14 cellular contexts compared by ENCODE assay signal in genomic region chr3:173743512-173743911, GRCh38.
A peak's percentile ranks its signal among the peaks of the same experiment; 100 is the strongest.
DNase-seq lines count a peak whose midpoint lies in the region; ATAC-seq and TF ChIP-seq lines count a peak whose summit lies in the region.
"Had no signal": no experiment of that assay in that cellular context is flagged by ENCODE, and none has a peak within 500 bp of the region (broad histone marks: within the 10 kb centered on the region; RNA-seq: fewer than 3 reads in every experiment).

No MANE protein-coding gene starts in this region.

- H3K23ac ChIP-seq in IMR-90 (ENCODE audit: low read depth, low read length): peak overlapping the region; percentile 81

- no peak overlapping the region for H3K4me2 ChIP-seq in IMR-90 (ENCODE audit: low read depth, low read length)
- H3K4me2 ChIP-seq: BLaER1 treated with 17β-estradiol and CSF1 and Interleukin-3, amounts not matched to agents 10 nM and 100 nM had no signal

- H3K36me3 ChIP-seq in IMR-90 (ENCODE audit: control insufficient read depth, insufficient read depth, low read length): no peaks in the 10 kb centered on the region
- H3K36me3 ChIP-seq in SJSA1: no peaks in the 10 kb centered on the region
- H3K36me3 ChIP-seq in thoracic aorta: no peaks in the 10 kb centered on the region
- H3K36me3 ChIP-seq: BLaER1 treated with 17β-estradiol and CSF1 and Interleukin-3, amounts not matched to agents 10 nM and 100 nM had no signal

- H3K9ac ChIP-seq in IMR-90 (ENCODE audit: low read depth, low read length): no peak overlapping the region
- H3K9ac ChIP-seq: BLaER1 treated with 17β-estradiol and CSF1 and Interleukin-3, amounts not matched to agents 10 nM and 100 nM had no signal

- H2BK15ac ChIP-seq in IMR-90 (ENCODE audit: low read depth, low read length): no peak overlapping the region; the same call in 1 of the 3 replicates

- no peaks in the 10 kb centered on the region for H3K27me3 ChIP-seq in IMR-90 (ENCODE audit: control insufficient read depth, insufficient read depth, low read length)
- no peaks in the 10 kb centered on the region for H3K27me3 ChIP-seq in SJSA1 (replicated peaks)
- no peaks in the 10 kb centered on the region for H3K27me3 ChIP-seq in thoracic aorta (replicated peaks; ENCODE audit: insufficient read depth)
- H3K27me3 ChIP-seq: BLaER1 treated with 17β-estradiol and CSF1 and Interleukin-3, amounts not matched to agents 10 nM and 100 nM had no signal

- H3K56ac ChIP-seq in IMR-90 (ENCODE audit: extremely low read depth, insufficient read depth, low read length): no peak overlapping the region; the same call in 1 of the 2 replicates

- H3K79me1 ChIP-seq in IMR-90 (ENCODE audit: low read depth in 1 of 2, low read length in 2 of 2): no peaks in the 10 kb centered on the region

- CTCF ChIA-PET in IMR-90 (lab: Yijun Ruan, JAX): no interaction called here

- H3K27ac ChIP-seq in IMR-90 (ENCODE audit: insufficient read depth, low read length) (peak overlapping the region; percentile 29; the same call in 1 of the 2 replicates), SJSA1 (peak overlapping the region; percentile 17; the same call in 1 of the 2 replicates), epithelial cell of prostate (peak overlapping the region; percentile 35), thoracic aorta (no peak overlapping the region)
- H3K27ac ChIP-seq: BLaER1 treated with 17β-estradiol and CSF1 and Interleukin-3, amounts not matched to agents 10 nM and 100 nM had no signal

- intact Hi-C loops in IMR-90 (cut with micrococcal nuclease): no loop called here

- no peak for TF ChIP-seq POLR2A in IMR-90 (IDR thresholded peaks at IDR 0.05; ENCODE audit: low read depth, low read length)

- BruUV-seq in IMR-90 (replicated peaks; lab: Mats Ljungman, UMichigan): no TSS peak

- no peak overlapping the region for H2AFZ ChIP-seq in IMR-90 (replicated peaks; ENCODE audit: low read length, poor library complexity)

- H3K9me3 ChIP-seq in IMR-90 (ENCODE audit: control insufficient read depth, insufficient read depth, low read length) (no peaks in the 10 kb centered on the region), SJSA1 (replicated peaks) (no peaks in the 10 kb centered on the region), thoracic aorta (no peaks in the 10 kb centered on the region)
- H3K9me3 ChIP-seq: BLaER1 treated with 17β-estradiol and CSF1 and Interleukin-3, amounts not matched to agents 10 nM and 100 nM had no signal

- WGBS in IMR-90 (ENCODE audit: extremely low coverage in 2 of 2, insufficient read length in 1 of 2), 2 experiments: no CpG with 5 or more reads among the region's 1 CpG

- no peak overlapping the region for H3K4me3 ChIP-seq in IMR-90 (ENCODE audit: insufficient read depth, low read depth, low read length)
- H3K4me3 ChIP-seq in SJSA1: no peak overlapping the region
- peak overlapping the region; percentile 66 for H3K4me3 ChIP-seq in thoracic aorta
- H3K4me3 ChIP-seq: BLaER1 treated with 17β-estradiol and CSF1 and Interleukin-3, amounts not matched to agents 10 nM and 100 nM had no signal

- peak; percentile 41; the same call in 1 of the 2 replicates for ATAC-seq in IMR-90 (ENCODE audit: low read depth)
- no peak for ATAC-seq in thoracic aorta (ENCODE audit: insufficient number of reproducible peaks, low FRiP score, low read depth)
- ATAC-seq in HG03521 (IDR thresholded peaks at IDR 0.05; ENCODE audit: unreplicated experiment): no peak

- dilution Hi-C loops in IMR-90 (cut with HindIII; ENCODE audit: low sequenced_read_pairs, unreplicated experiment): no loop called here

- no peak for TF ChIP-seq CTCF in IMR-90 (conservative IDR thresholded peaks at IDR 0.05; ENCODE audit: low read depth, low read length)
- no peak for TF ChIP-seq CTCF in thoracic aorta (IDR thresholded peaks at IDR 0.05)

- in situ Hi-C loops in IMR-90 (cut with MboI; ENCODE audit: low sequenced_read_pairs): no loop called here

- POLR2A ChIA-PET in IMR-90 (lab: Charles Lee; ENCODE audit: unreplicated experiment): no interaction called here

- H2BK120ac ChIP-seq in IMR-90 (ENCODE audit: low read depth, low read length): peak overlapping the region; percentile 95

- peak overlapping the region; percentile 9; the same call in 1 of the 2 replicates for H4K5ac ChIP-seq in IMR-90 (ENCODE audit: low read depth, low read length)

- H3K9me1 ChIP-seq in IMR-90 (ENCODE audit: insufficient read depth, low read length): 0 out of 2 replicates have a peak, but pooled peaks cover 2% of the 10 kb centered on the region

- peak overlapping the region; percentile 80 for H2BK5ac ChIP-seq in IMR-90 (ENCODE audit: low read depth, low read length, poor library complexity, severe bottlenecking)

- H4K8ac ChIP-seq in IMR-90 (ENCODE audit: low read depth in 2 of 2, low read length in 2 of 2): peak overlapping the region; percentile 47 to 74; a peak in 1 of 4 replicates

- H2AK9ac ChIP-seq in IMR-90 (replicated peaks; ENCODE audit: low read depth, low read length, poor library complexity): no peak overlapping the region

- H4K20me1 ChIP-seq in IMR-90 (ENCODE audit: insufficient read depth, low read length): no peaks in the 10 kb centered on the region
- H4K20me1 ChIP-seq: BLaER1 treated with 17β-estradiol and CSF1 and Interleukin-3, amounts not matched to agents 10 nM and 100 nM had no signal

- H2AK5ac ChIP-seq in IMR-90 (ENCODE audit: low read depth, low read length): peak overlapping the region; percentile 80; the same call in 1 of the 2 replicates

- peak overlapping the region; percentile 82 for H3K4ac ChIP-seq in IMR-90 (ENCODE audit: low read depth, low read length)

- peaks cover 2% of the 10 kb centered on the region; the same call in 1 of the 2 replicates for H3K4me1 ChIP-seq in IMR-90 (ENCODE audit: control insufficient read depth, insufficient read depth, low read length)
- H3K4me1 ChIP-seq in SJSA1 (replicated peaks): peaks cover 71% of the 10 kb centered on the region
- H3K4me1 ChIP-seq in thoracic aorta (ENCODE audit: control insufficient read depth in 1 of 2, low read depth in 2 of 2): no peaks in the 10 kb centered on the region
- H3K4me1 ChIP-seq: BLaER1 treated with 17β-estradiol and CSF1 and Interleukin-3, amounts not matched to agents 10 nM and 100 nM had no signal

- H3K18ac ChIP-seq in IMR-90 (ENCODE audit: low read depth, low read length): peak overlapping the region; percentile 57; the same call in 1 of the 2 replicates

- peak overlapping the region; percentile 90 for H3K14ac ChIP-seq in IMR-90 (replicated peaks; ENCODE audit: low read depth, low read length)

- peak overlapping the region; percentile 38; the same call in 1 of the 2 replicates for H4K91ac ChIP-seq in IMR-90 (ENCODE audit: insufficient read depth, low read depth, low read length)

- no peak for TF ChIP-seq RAD21 in IMR-90 (IDR thresholded peaks at IDR 0.05; ENCODE audit: low read length)

- H2BK20ac ChIP-seq in IMR-90 (ENCODE audit: low read depth, low read length): peak overlapping the region; percentile 92; the same call in 1 of the 2 replicates

- DNase-seq in IMR-90 (no peak), SJSA1 (ENCODE audit: low read depth in 1 of 2, low spot score in 2 of 2) (no peak), epithelial cell of prostate (ENCODE audit: low read depth, low spot score) (no peak), thoracic aorta (ENCODE audit: low spot score) (no peak), NCI-H510A treated with DMSO at 0.1 percent for 48 hours (lab: John Stamatoyannopoulos, UW) (no peak)
- no peak for DNase-seq in stimulated activated naive CD4-positive, alpha-beta T cell treated with Interleukin-2 at 50 U/mL for 16 hours (lab: John Stamatoyannopoulos, UW)
- DNase-seq: H9, Karpas-422, NCI-H1436 treated with DMSO at 0.1 percent for 48 hours, NCI-H2227 treated with DMSO at 0.1 percent for 48 hours, NCI-H526, Right ventricle myocardium superior had no signal

TF ChIP-seq in IMR-90, 13 proteins besides CTCF, POLR2A, EP300 and RAD21:
- TF ChIP-seq ELK1 (IDR thresholded peaks at IDR 0.05; ENCODE audit: borderline replicate concordance, low read depth, low read length) (no peak), MXI1 (IDR thresholded peaks at IDR 0.05; ENCODE audit: borderline replicate concordance, low read depth, low read length) (no peak), CEBPB (IDR thresholded peaks at IDR 0.05; ENCODE audit: low read depth, low read length) (no peak), MAZ (IDR thresholded peaks at IDR 0.05; ENCODE audit: borderline replicate concordance, low read depth, low read length) (no peak), SMC3 (IDR thresholded peaks at IDR 0.05; ENCODE audit: low read depth, low read length) (no peak), USF2 (IDR thresholded peaks at IDR 0.05; ENCODE audit: low read depth, low read length) (no peak), FOS (IDR thresholded peaks at IDR 0.05; ENCODE audit: low read depth, low read length) (no peak), CHD1 (IDR thresholded peaks at IDR 0.05; ENCODE audit: low read depth, low read length) (no peak), NFE2L2 (IDR thresholded peaks at IDR 0.05; ENCODE audit: low read depth, low read length) (no peak), RCOR1 (IDR thresholded peaks at IDR 0.05; ENCODE audit: insufficient replicate concordance, low read length) (no peak), BHLHE40 (IDR thresholded peaks at IDR 0.05; ENCODE audit: low read depth, low read length) (no peak), MAFK (IDR thresholded peaks at IDR 0.05; ENCODE audit: low read depth, low read length) (no peak), RFX5 (IDR thresholded peaks at IDR 0.05; ENCODE audit: low read depth, low read length) (no peak)

Comparison
In these comparisons a context has a peak if more than half of its experiments do, and no peak if none do; other contexts are left out.
1. H3K27ac ChIP-seq: peak in IMR-90 (single experiment), SJSA1 (single experiment) and epithelial cell of prostate (single experiment); none in thoracic aorta (0 of 2).